In the genomic region with DNA sequence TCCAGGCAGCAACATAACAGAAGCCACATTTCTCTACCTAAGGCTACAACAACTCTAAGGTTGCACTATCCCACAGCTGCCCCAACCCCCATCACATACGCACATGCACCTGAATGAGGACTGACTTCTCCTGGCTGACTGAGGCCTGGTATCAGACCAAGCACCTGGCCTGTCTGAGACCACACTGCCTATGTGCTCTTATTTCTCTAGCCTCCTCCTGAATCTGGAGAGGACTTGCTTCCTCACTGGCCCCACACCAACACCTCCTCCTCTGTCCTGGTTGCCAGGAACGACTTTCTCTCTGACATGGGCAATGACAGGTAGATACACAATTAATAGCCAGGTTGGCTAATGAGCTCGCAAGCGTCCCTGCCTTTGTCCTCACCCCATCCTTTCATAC, we compare ENCODE assay signal across 1 cellular context.
A peak's percentile ranks its signal among the peaks of the same experiment; 100 is the strongest.
TF ChIP-seq lines count a peak whose summit lies in the region.

No MANE protein-coding gene starts in this region.

TF ChIP-seq in HEK293, 187 proteins besides CTCF, POLR2A, EP300 and RAD21:
- TF ChIP-seq, protein P1, sequence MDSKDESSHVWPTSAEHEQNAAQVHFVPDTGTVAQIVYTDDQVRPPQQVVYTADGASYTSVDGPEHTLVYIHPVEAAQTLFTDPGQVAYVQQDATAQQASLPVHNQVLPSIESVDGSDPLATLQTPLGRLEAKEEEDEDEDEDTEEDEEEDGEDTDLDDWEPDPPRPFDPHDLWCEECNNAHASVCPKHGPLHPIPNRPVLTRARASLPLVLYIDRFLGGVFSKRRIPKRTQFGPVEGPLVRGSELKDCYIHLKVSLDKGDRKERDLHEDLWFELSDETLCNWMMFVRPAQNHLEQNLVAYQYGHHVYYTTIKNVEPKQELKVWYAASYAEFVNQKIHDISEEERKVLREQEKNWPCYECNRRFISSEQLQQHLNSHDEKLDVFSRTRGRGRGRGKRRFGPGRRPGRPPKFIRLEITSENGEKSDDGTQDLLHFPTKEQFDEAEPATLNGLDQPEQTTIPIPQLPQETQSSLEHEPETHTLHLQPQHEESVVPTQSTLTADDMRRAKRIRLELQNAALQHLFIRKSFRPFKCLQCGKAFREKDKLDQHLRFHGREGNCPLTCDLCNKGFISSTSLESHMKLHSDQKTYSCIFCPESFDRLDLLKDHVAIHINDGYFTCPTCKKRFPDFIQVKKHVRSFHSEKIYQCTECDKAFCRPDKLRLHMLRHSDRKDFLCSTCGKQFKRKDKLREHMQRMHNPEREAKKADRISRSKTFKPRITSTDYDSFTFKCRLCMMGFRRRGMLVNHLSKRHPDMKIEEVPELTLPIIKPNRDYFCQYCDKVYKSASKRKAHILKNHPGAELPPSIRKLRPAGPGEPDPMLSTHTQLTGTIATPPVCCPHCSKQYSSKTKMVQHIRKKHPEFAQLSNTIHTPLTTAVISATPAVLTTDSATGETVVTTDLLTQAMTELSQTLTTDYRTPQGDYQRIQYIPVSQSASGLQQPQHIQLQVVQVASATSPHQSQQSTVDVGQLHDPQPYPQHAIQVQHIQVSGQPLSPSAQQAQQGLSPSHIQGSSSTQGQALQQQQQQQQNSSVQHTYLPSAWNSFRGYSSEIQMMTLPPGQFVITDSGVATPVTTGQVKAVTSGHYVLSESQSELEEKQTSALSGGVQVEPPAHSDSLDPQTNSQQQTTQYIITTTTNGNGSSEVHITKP (tag by site-specific recombination; IDR thresholded peaks at IDR 0.05) = peak; percentile 22; the same call in 1 of the 2 replicates
- TF ChIP-seq BCL11A (tag by site-specific recombination; IDR thresholded peaks at IDR 0.05; ENCODE audit: low read depth) = no peak
